Comparison of ENCODE assay signal across 9 cellular contexts in the genomic region with DNA sequence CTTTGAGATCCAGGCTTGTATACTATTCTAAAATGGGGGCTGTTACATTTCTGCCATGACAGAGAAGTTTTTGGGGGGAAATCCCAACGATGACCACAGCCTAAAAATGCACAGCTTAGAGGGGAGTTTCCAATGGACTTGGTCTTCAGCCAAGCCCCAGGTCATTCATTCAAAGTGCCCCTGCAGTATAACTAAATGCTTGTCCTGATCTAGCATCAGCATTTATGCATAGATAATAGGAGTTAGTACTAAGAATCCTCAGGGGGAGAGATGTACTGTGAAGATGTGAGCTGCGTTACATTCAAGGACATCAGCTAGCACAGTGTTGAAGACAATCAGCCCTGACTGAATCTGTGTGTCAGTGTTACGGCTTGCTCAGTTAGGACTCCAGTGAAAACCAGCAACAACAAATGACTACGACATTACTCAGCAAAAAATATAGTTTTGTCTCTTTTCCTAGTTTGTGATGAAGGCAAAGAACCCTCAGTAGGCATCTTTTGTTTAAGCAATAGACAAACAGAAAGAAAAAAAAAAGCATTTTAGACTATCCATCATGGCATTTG.
DNase-seq lines count a peak whose midpoint lies in the region; ATAC-seq, FAIRE-seq and TF ChIP-seq lines count a peak whose summit lies in the region.
"Had no signal": no experiment of that assay in that cellular context is flagged by ENCODE, and none has a peak within 500 bp of the region (broad histone marks: within the 10 kb centered on the region; RNA-seq: fewer than 3 reads in every experiment).

No MANE protein-coding gene starts in this region.

- H3K9me3 ChIP-seq in HepG2 (ENCODE audit: low read length): no peaks in the 10 kb centered on the region
- no peaks in the 10 kb centered on the region for H3K9me3 ChIP-seq in right lobe of liver
- no peaks in the 10 kb centered on the region for H3K9me3 ChIP-seq in CD4-positive, alpha-beta memory T cell (ENCODE audit: control insufficient read depth in 1 of 2, low read length in 2 of 2)
- H3K9me3 ChIP-seq: adrenal gland had no signal

- no peak overlapping the region for H3K4me3 ChIP-seq in HepG2 (replicated peaks in 1 of 3; ENCODE audit: insufficient read depth in 1 of 3, low read depth in 2 of 3, low read length in 3 of 3)
- H3K4me3 ChIP-seq in right lobe of liver: no peak overlapping the region
- no peak overlapping the region for H3K4me3 ChIP-seq in CD4-positive, alpha-beta memory T cell (ENCODE audit: low read length in 2 of 2)
- H3K4me3 ChIP-seq: adrenal gland had no signal

- TF ChIP-seq CTCF in HepG2 (CRISPR knock-in tag; IDR thresholded peaks at IDR 0.05): no peak
- no peak for TF ChIP-seq CTCF in right lobe of liver (IDR thresholded peaks at IDR 0.05)
- no peak for TF ChIP-seq CTCF in glutamatergic neuron (IDR thresholded peaks at IDR 0.05; ENCODE audit: partially characterized antibody, unreplicated experiment)

- H2AFZ ChIP-seq in HepG2 (ENCODE audit: low read length): no peak overlapping the region

- H3K36me3 ChIP-seq in HepG2 (replicated peaks in 1 of 2; ENCODE audit: control insufficient read depth in 1 of 2, insufficient read depth in 2 of 2, low read length in 2 of 2) (no peaks in the 10 kb centered on the region), right lobe of liver (no peaks in the 10 kb centered on the region)
- H3K36me3 ChIP-seq in CD4-positive, alpha-beta memory T cell (ENCODE audit: insufficient read depth, low read length): no peaks in the 10 kb centered on the region
- H3K36me3 ChIP-seq: adrenal gland had no signal

- H3K4me1 ChIP-seq in HepG2 (ENCODE audit: insufficient read depth, low read length) (no peaks in the 10 kb centered on the region), right lobe of liver (no peaks in the 10 kb centered on the region)
- H3K4me1 ChIP-seq in CD4-positive, alpha-beta memory T cell (ENCODE audit: insufficient read depth, low read length): no peaks in the 10 kb centered on the region

- no peak overlapping the region for H3K9ac ChIP-seq in HepG2 (ENCODE audit: insufficient read depth, low read depth, low read length)

- in situ Hi-C loops in HepG2 (cut with HindIII; ENCODE audit: extremely low pct_ligation_motif_present, low pct_unique_long_range_greater_than_20kb): no loop called here

- POLR2A ChIA-PET in HepG2 (lab: Yijun Ruan, JAX): no interaction called here
- POLR2A ChIA-PET in CD4-positive, alpha-beta memory T cell (lab: Charles Lee; ENCODE audit: partially characterized antibody): no interaction called here

- DNase-seq in HepG2 (ENCODE audit: low spot score): no peak
- no peak for DNase-seq in right lobe of liver
- DNase-seq in activated naive CD8-positive, alpha-beta T cell treated with anti-CD3 and anti-CD28 coated beads, Interleukin-2, amount 50 U/mL, for 24 hours: peak; percentile 53
- peak; percentile 59 for DNase-seq in stimulated activated naive CD8-positive, alpha-beta T cell treated with anti-CD3 and anti-CD28 coated beads, Interleukin-15, Interleukin-2, amounts not matched to agents 100 U/mL and 50 U/mL, for 24 hours
- DNase-seq in DMS79 treated with DMSO at 0.1 percent for 48 hours (lab: John Stamatoyannopoulos, UW): no peak
- no peak for DNase-seq in CD4-positive, alpha-beta memory T cell
- DNase-seq in glutamatergic neuron: no peak

- H3K36me3 Mint-ChIP-seq in activated naive CD8-positive, alpha-beta T cell treated with anti-CD3 and anti-CD28 coated beads, Interleukin-2, amount 50 U/mL, for 24 hours (ENCODE audit: low read depth): no peaks in the 10 kb centered on the region
- H3K36me3 Mint-ChIP-seq in CD4-positive, alpha-beta memory T cell: no peaks in the 10 kb centered on the region
- H3K36me3 Mint-ChIP-seq in glutamatergic neuron (ENCODE audit: unreplicated experiment): no peaks in the 10 kb centered on the region

- no peaks in the 10 kb centered on the region for H3K27me3 Mint-ChIP-seq in activated naive CD8-positive, alpha-beta T cell treated with anti-CD3 and anti-CD28 coated beads, Interleukin-2, amount 50 U/mL, for 24 hours
- no peaks in the 10 kb centered on the region for H3K27me3 Mint-ChIP-seq in CD4-positive, alpha-beta memory T cell
- no peaks in the 10 kb centered on the region for H3K27me3 Mint-ChIP-seq in glutamatergic neuron (ENCODE audit: unreplicated experiment)

- H3K4me1 Mint-ChIP-seq in activated naive CD8-positive, alpha-beta T cell treated with anti-CD3 and anti-CD28 coated beads, Interleukin-2, amount 50 U/mL, for 24 hours: peaks cover 53% of the 10 kb centered on the region
- no peaks in the 10 kb centered on the region for H3K4me1 Mint-ChIP-seq in CD4-positive, alpha-beta memory T cell
- peaks cover 29% of the 10 kb centered on the region for H3K4me1 Mint-ChIP-seq in glutamatergic neuron (ENCODE audit: low read depth, unreplicated experiment)

- TF ChIP-seq RAD21 in HepG2 (CRISPR knock-in tag; IDR thresholded peaks at IDR 0.05): no peak

- BruUV-seq in HepG2 (replicated peaks; lab: Mats Ljungman, UMichigan): no TSS peak

- FAIRE-seq in HepG2 (lab: Jason Lieb, UNC): no peak

- CTCF ChIA-PET in HepG2 (lab: Yijun Ruan, JAX; ENCODE audit: low intra/inter-chr PET ratio, low total read pairs): no interaction called here
- CTCF ChIA-PET in CD4-positive, alpha-beta memory T cell (lab: Charles Lee; ENCODE audit: partially characterized antibody): no interaction called here

- no peak for TF ChIP-seq POLR2A in HepG2 (IDR thresholded peaks at IDR 0.05; ENCODE audit: insufficient read depth in 1 of 2, low read depth in 2 of 2, low read length in 2 of 2)
- no peak for TF ChIP-seq POLR2A in right lobe of liver (IDR thresholded peaks at IDR 0.05)

- intact Hi-C loops in HepG2 (cut with micrococcal nuclease; ENCODE audit: unreplicated experiment): no loop called here
- intact Hi-C loops in right lobe of liver (cut with DNase I): no loop called here
- intact Hi-C loops in CD4-positive, alpha-beta memory T cell (cut with micrococcal nuclease): no loop called here

- no peaks in the 10 kb centered on the region for H3K9me3 Mint-ChIP-seq in activated naive CD8-positive, alpha-beta T cell treated with anti-CD3 and anti-CD28 coated beads, Interleukin-2, amount 50 U/mL, for 24 hours
- H3K9me3 Mint-ChIP-seq in CD4-positive, alpha-beta memory T cell: no peaks in the 10 kb centered on the region
- no peaks in the 10 kb centered on the region for H3K9me3 Mint-ChIP-seq in glutamatergic neuron (ENCODE audit: unreplicated experiment)

- TF ChIP-seq EP300 in HepG2 (IDR thresholded peaks at IDR 0.05; ENCODE audit: low read depth in 2 of 2, low read length in 2 of 2): no peak
- no peak for TF ChIP-seq EP300 in HepG2 (CRISPR knock-in tag; IDR thresholded peaks at IDR 0.05; ENCODE audit: borderline replicate concordance)

- ATAC-seq in HepG2: no peak
- ATAC-seq in right lobe of liver: no peak
- peak; percentile 49 for ATAC-seq in HG03060 (IDR thresholded peaks at IDR 0.05; ENCODE audit: low read depth, unreplicated experiment)
- peak; percentile 73 for ATAC-seq in activated naive CD8-positive, alpha-beta T cell treated with anti-CD3 and anti-CD28 coated beads, Interleukin-2, amount 50 U/mL, for 24 hours
- peak; percentile 69 for ATAC-seq in stimulated activated naive CD8-positive, alpha-beta T cell treated with anti-CD3 and anti-CD28 coated beads, Interleukin-15, Interleukin-2, amounts not matched to agents 100 U/mL and 50 U/mL, for 24 hours

- 29% methylated on average over 4 of the region's 4 CpGs for WGBS in HepG2 (ENCODE audit: low lambda C conversion rate)
- 70% methylated on average over 2 of the region's 4 CpGs for WGBS in right lobe of liver (ENCODE audit: insufficient coverage, low coverage, low lambda C conversion rate, missing lambda C conversion rate)

- no peaks in the 10 kb centered on the region for H3K79me2 ChIP-seq in HepG2 (ENCODE audit: insufficient read depth, low read length)

- H3K4me3 Mint-ChIP-seq in activated naive CD8-positive, alpha-beta T cell treated with anti-CD3 and anti-CD28 coated beads, Interleukin-2, amount 50 U/mL, for 24 hours: peak overlapping the region; percentile 13
- H3K4me3 Mint-ChIP-seq in CD4-positive, alpha-beta memory T cell: no peak overlapping the region
- no peak overlapping the region for H3K4me3 Mint-ChIP-seq in glutamatergic neuron (ENCODE audit: unreplicated experiment)

- H3K4me2 ChIP-seq in HepG2 (ENCODE audit: low read depth, low read length): no peak overlapping the region

- H3K27ac Mint-ChIP-seq in activated naive CD8-positive, alpha-beta T cell treated with anti-CD3 and anti-CD28 coated beads, Interleukin-2, amount 50 U/mL, for 24 hours: peak overlapping the region; percentile 86
- H3K27ac Mint-ChIP-seq in CD4-positive, alpha-beta memory T cell: no peak overlapping the region
- no peak overlapping the region for H3K27ac Mint-ChIP-seq in glutamatergic neuron (ENCODE audit: unreplicated experiment)

- H4K20me1 ChIP-seq in HepG2 (ENCODE audit: insufficient read depth, low read length): no peaks in the 10 kb centered on the region

- no peak overlapping the region for H3K27ac ChIP-seq in HepG2 (ENCODE audit: extremely low read length, insufficient read depth, low read length)
- no peak overlapping the region for H3K27ac ChIP-seq in right lobe of liver
- H3K27ac ChIP-seq in CD4-positive, alpha-beta memory T cell (ENCODE audit: low read depth, low read length): no peak overlapping the region

- no peaks in the 10 kb centered on the region for H3K27me3 ChIP-seq in HepG2 (ENCODE audit: control insufficient read depth in 1 of 2, insufficient read depth in 2 of 2, low read length in 2 of 2)
- H3K27me3 ChIP-seq in right lobe of liver: no peaks in the 10 kb centered on the region
- H3K27me3 ChIP-seq in CD4-positive, alpha-beta memory T cell (ENCODE audit: insufficient read depth, low read length): no peaks in the 10 kb centered on the region
- H3K27me3 ChIP-seq: adrenal gland had no signal

TF ChIP-seq in HepG2, 621 proteins besides CTCF, POLR2A, EP300 and RAD21:
- TF ChIP-seq GFI1 (CRISPR knock-in tag; IDR thresholded peaks at IDR 0.05; ENCODE audit: borderline replicate concordance) (no peak), MAFF (IDR thresholded peaks at IDR 0.05; ENCODE audit: low read depth, low read length) (peak; percentile 39; the same call in 1 of the 2 replicates), MAFK (conservative IDR thresholded peaks at IDR 0.05 in 1 of 2, IDR thresholded peaks at IDR 0.05 in 1 of 2; ENCODE audit: low read length in 2 of 2) (peak; percentile 48 to 52)

Comparison
In these comparisons a context has a peak if more than half of its experiments do, and no peak if none do; other contexts are left out.
1. ATAC-seq: peak in HG03060 (single experiment), activated naive CD8-positive, alpha-beta T cell treated with anti-CD3 and anti-CD28 coated beads, Interleukin-2, amount 50 U/mL, for 24 hours (single experiment) and stimulated activated naive CD8-positive, alpha-beta T cell treated with anti-CD3 and anti-CD28 coated beads, Interleukin-15, Interleukin-2, amounts not matched to agents 100 U/mL and 50 U/mL, for 24 hours (single experiment); none in HepG2 (single experiment) and right lobe of liver (0 of 4).
2. DNase-seq: peak in activated naive CD8-positive, alpha-beta T cell treated with anti-CD3 and anti-CD28 coated beads, Interleukin-2, amount 50 U/mL, for 24 hours (single experiment) and stimulated activated naive CD8-positive, alpha-beta T cell treated with anti-CD3 and anti-CD28 coated beads, Interleukin-15, Interleukin-2, amounts not matched to agents 100 U/mL and 50 U/mL, for 24 hours (single experiment); none in HepG2 (single experiment), right lobe of liver (0 of 3), DMS79 treated with DMSO at 0.1 percent for 48 hours (single experiment), CD4-positive, alpha-beta memory T cell (0 of 5) and glutamatergic neuron (single experiment).